ENCODE assay signal across 11 cellular contexts in the genomic region with DNA sequence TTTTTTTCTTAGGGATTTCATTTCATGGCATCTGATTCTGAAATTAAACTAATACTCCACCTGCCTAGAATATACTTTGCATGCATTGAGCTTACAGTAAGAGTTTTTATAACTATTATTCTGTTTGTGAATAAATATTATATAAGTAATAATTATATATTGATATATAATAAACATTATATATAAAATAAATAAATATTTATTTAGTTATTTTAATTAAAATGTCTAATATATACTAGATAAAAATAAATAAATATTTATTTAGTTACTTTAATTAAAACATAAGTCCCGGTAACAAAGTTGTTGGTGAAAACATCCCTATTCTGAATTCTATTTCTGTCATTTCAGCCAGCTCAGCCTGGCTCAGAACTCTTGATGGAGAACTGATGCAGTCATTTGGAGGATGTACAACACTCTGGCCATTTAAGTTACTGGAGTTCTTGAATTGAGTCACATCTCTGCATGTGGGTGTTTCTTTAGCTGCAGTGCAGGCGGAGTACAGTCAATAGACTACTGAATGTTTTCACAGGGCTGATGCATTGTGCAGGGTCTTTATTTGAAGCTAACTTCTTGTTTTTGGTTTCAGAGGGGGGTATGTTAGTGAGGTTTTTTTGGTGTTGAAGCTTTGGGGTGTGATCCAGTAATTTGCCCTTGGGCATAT.
DNase-seq lines count a peak whose midpoint lies in the region; ATAC-seq, FAIRE-seq and TF ChIP-seq lines count a peak whose summit lies in the region.
"Had no signal": no experiment of that assay in that cellular context is flagged by ENCODE, and none has a peak within 500 bp of the region (broad histone marks: within the 10 kb centered on the region; RNA-seq: fewer than 3 reads in every experiment).

No MANE protein-coding gene starts in this region.

- no peak for TF ChIP-seq CTCF in pancreas (IDR thresholded peaks at IDR 0.05)

- intact Hi-C loops in pancreas (cut with DNase I) (no loop called here), cardiac septum (cut with DNase I) (no loop called here)

- no peaks in the 10 kb centered on the region for H3K4me1 ChIP-seq in pancreas

- no peaks in the 10 kb centered on the region for H3K36me3 ChIP-seq in pancreas

- ATAC-seq in GM19035 (IDR thresholded peaks at IDR 0.05; ENCODE audit: unreplicated experiment): peak; percentile 97
- ATAC-seq in HG02642 (IDR thresholded peaks at IDR 0.05; ENCODE audit: poor library complexity, unreplicated experiment): peak; percentile 98
- peak; percentile 99 for ATAC-seq in HG03469 (IDR thresholded peaks at IDR 0.05; ENCODE audit: unreplicated experiment)
- no peak for ATAC-seq in pancreas
- ATAC-seq: GM23338, left lobe of liver had no signal

- H3K27ac ChIP-seq in pancreas: no peak overlapping the region

- DNase-seq in pancreas (no peak), NCI-H2107 (lab: John Stamatoyannopoulos, UW) (no peak), NCI-H524 treated with DMSO at 0.1 percent for 48 hours (lab: John Stamatoyannopoulos, UW) (no peak), cardiac septum (ENCODE audit: low spot score) (no peak)
- DNase-seq: activated T-cell treated with anti-CD3 and anti-CD28 coated beads, Interleukin-2, amount 50 U/mL, for 24 hours; nucleus accumbens had no signal

- peak; percentile 85 for FAIRE-seq in pancreas (lab: Jason Lieb, UNC)

- 85% methylated on average over 2 of the region's 2 CpGs for WGBS in pancreas, 2 donors

- no peaks in the 10 kb centered on the region for H3K27me3 ChIP-seq in pancreas

- no peaks in the 10 kb centered on the region for H3K9me3 ChIP-seq in pancreas

- H3K4me3 ChIP-seq in pancreas: no peak overlapping the region
- H3K4me3 ChIP-seq: GM23338 had no signal

Comparison
In these comparisons a context has a peak if more than half of its experiments do, and no peak if none do; other contexts are left out.
1. ATAC-seq: peak in GM19035 (single experiment), HG02642 (single experiment) and HG03469 (single experiment); none in pancreas (0 of 4).